Comparison of ENCODE assay signal across 20 cellular contexts in the genomic region with DNA sequence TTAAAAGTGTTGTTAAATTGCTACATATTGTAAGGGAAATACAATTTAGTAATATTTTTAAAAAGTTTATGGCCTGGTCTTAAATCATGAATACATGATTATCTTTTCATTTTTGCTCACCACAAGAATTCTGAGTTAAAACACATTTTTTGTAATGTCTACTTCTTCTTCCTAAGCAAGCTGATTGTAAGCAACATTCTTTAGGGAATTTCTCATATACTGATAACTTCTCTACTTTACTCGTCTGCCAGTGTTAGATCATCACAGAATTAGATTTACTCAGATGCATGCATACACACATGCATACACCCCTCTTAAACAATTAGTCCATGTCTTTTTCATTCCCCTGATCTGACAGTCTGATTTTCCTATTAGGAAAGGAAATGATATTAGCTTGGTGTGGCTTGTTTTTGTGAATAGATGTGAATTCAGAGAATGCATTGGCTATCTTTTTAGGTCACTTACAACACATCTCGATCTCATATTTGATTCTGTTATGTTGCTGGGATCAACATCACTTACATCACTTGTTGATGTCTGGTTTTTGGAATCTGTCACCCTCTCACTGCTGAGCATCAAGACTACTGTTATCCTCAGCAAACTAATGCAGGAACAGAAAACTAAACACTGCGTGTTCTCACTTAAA.
A peak's percentile ranks its signal among the peaks of the same experiment; 100 is the strongest.
DNase-seq lines count a peak whose midpoint lies in the region; ATAC-seq and TF ChIP-seq lines count a peak whose summit lies in the region.
"Had no signal": no experiment of that assay in that cellular context is flagged by ENCODE, and none has a peak within 500 bp of the region (broad histone marks: within the 10 kb centered on the region; RNA-seq: fewer than 3 reads in every experiment).

No MANE protein-coding gene starts in this region.

- H2AK5ac ChIP-seq in H9 (ENCODE audit: insufficient read length, low read length): no peak overlapping the region

- no peak overlapping the region for H3K23ac ChIP-seq in H9 (ENCODE audit: insufficient read length, low read depth, low read length)

- H3K9ac ChIP-seq in H9 (ENCODE audit: extremely low read depth, insufficient read length, low read length): no peak overlapping the region
- no peak overlapping the region for H3K9ac ChIP-seq in adipocyte (ENCODE audit: low read length)

- H3K4me3 Mint-ChIP-seq in H9: no peak overlapping the region
- H3K4me3 Mint-ChIP-seq: CD8-positive, alpha-beta memory T cell had no signal

- H3K4me1 Mint-ChIP-seq in H9: peaks cover 0 to 5% of the 10 kb centered on the region in 2 experiments; a peak in 2 of 4 replicates
- H3K4me1 Mint-ChIP-seq: CD8-positive, alpha-beta memory T cell had no signal

- H3K36me3 Mint-ChIP-seq in H9 (ENCODE audit: insufficient read depth in 1 of 3, low read depth in 3 of 3): peaks cover 5 to 10% (median 9%) of the 10 kb centered on the region in 3 experiments

- no peak overlapping the region for H4K5ac ChIP-seq in H9 (ENCODE audit: insufficient read length, low read depth, low read length)

- no peak overlapping the region for H3K4ac ChIP-seq in H9 (ENCODE audit: low read depth, low read length)

- H3K27ac ChIP-seq in H9 (ENCODE audit: insufficient read length, low read depth, low read length): no peak overlapping the region
- H3K27ac ChIP-seq: SJSA1 had no signal

- no peaks in the 10 kb centered on the region for H3K4me1 ChIP-seq in H9 (ENCODE audit: insufficient read depth, low read length)
- peaks cover 21% of the 10 kb centered on the region for H3K4me1 ChIP-seq in adipocyte (ENCODE audit: control insufficient read depth, insufficient read depth, low read length)

- no peak overlapping the region for H2AFZ ChIP-seq in H9 (ENCODE audit: low read length)

- no peaks in the 10 kb centered on the region for H3K79me2 ChIP-seq in H9 (ENCODE audit: insufficient read depth, low read length)

- no CpG with 5 or more reads among the region's 3 CpGs for WGBS in H9 (ENCODE audit: extremely low coverage, insufficient read length, low lambda C conversion rate)

- no peak overlapping the region for H3K4me2 ChIP-seq in H9 (ENCODE audit: insufficient read depth, insufficient read length, low read length)

- no peak overlapping the region for H2BK5ac ChIP-seq in H9 (ENCODE audit: insufficient read length, low read length)

- H3K36me3 ChIP-seq in adipocyte (ENCODE audit: control insufficient read depth, insufficient read depth, low read length, severe bottlenecking): peaks cover 7% of the 10 kb centered on the region
- H3K36me3 ChIP-seq: SJSA1 had no signal

- no peak overlapping the region for H3K18ac ChIP-seq in H9 (ENCODE audit: insufficient read length, low read depth, low read length)

- no peak overlapping the region for H2BK12ac ChIP-seq in H9 (ENCODE audit: insufficient read length, low read depth, low read length)

- no peak overlapping the region for H3T11ph ChIP-seq in H9 (ENCODE audit: low read length)

- H3K14ac ChIP-seq in H9 (ENCODE audit: insufficient read depth, low read length): no peak overlapping the region

- H3K27me3 ChIP-seq in H9 (ENCODE audit: insufficient read depth, low read length) (no peaks in the 10 kb centered on the region), adipocyte (replicated peaks; ENCODE audit: control insufficient read depth, insufficient read depth, low read length) (no peaks in the 10 kb centered on the region)
- H3K27me3 ChIP-seq: SJSA1 had no signal

- ATAC-seq in HG02884 (IDR thresholded peaks at IDR 0.05; ENCODE audit: unreplicated experiment) (no peak), GM18520 (IDR thresholded peaks at IDR 0.05; ENCODE audit: unreplicated experiment) (no peak)
- ATAC-seq: GM12878, HCT116 had no signal

- no peak overlapping the region for H4K91ac ChIP-seq in H9 (ENCODE audit: insufficient read length, low read depth, low read length)

- no peak overlapping the region for H3K56ac ChIP-seq in H9 (ENCODE audit: insufficient read length, low read depth, low read length)

- H3K27ac Mint-ChIP-seq in H9: no peak overlapping the region; a peak in 1 of 7 replicates

- H2BK120ac ChIP-seq in H9 (ENCODE audit: low read depth, low read length, poor library complexity, severe bottlenecking): no peak overlapping the region

- H4K8ac ChIP-seq in H9 (replicated peaks; ENCODE audit: insufficient read length, low read depth, low read length): no peak overlapping the region

- no peak overlapping the region for H2BK20ac ChIP-seq in H9 (ENCODE audit: low read depth, low read length, poor library complexity, severe bottlenecking)

- H3K9me3 ChIP-seq in H9 (ENCODE audit: control insufficient read depth, low read depth, low read length): no peaks in the 10 kb centered on the region
- H3K9me3 ChIP-seq in adipocyte (ENCODE audit: control insufficient read depth, low read length): peaks cover 5% of the 10 kb centered on the region
- H3K9me3 ChIP-seq: SJSA1 had no signal

- 0 out of 2 replicates have a peak overlapping the region, but pooled peaks have one; percentile 76 for H2BK15ac ChIP-seq in H9 (ENCODE audit: low read depth, low read length)

- TF ChIP-seq CTCF in H9 (conservative IDR thresholded peaks at IDR 0.05) (no peak), fibroblast of villous mesenchyme (IDR thresholded peaks at IDR 0.05; ENCODE audit: insufficient read depth, low read depth, low read length) (no peak)

- H3K27me3 Mint-ChIP-seq in H9 (ENCODE audit: low read depth): no peaks in the 10 kb centered on the region
- H3K27me3 Mint-ChIP-seq: CD8-positive, alpha-beta memory T cell had no signal

- DNase-seq in H9 (no peak), adipocyte (ENCODE audit: low read depth) (peak; percentile 21), fibroblast of villous mesenchyme (ENCODE audit: low read depth) (peak; percentile 56), mesenteric fat pad (ENCODE audit: low spot score) (no peak), DMS79 treated with DMSO at 0.1 percent for 48 hours (lab: John Stamatoyannopoulos, UW) (no peak)
- DNase-seq: C1 segment of cervical spinal cord; Calu3; CD8-positive, alpha-beta memory T cell; DMS153; GOT3; NCI-H1694 treated with DMSO at 0.1 percent for 48 hours; NCI-H2081 treated with DMSO at 0.1 percent for 48 hours; NCI-H2171 treated with DMSO at 0.1 percent for 48 hours; NCI-H446; SW 1271 had no signal

- H3K4me3 ChIP-seq in adipocyte (ENCODE audit: low read length) (no peak overlapping the region), fibroblast of villous mesenchyme (ENCODE audit: low read depth, low read length) (no peak overlapping the region)
- H3K4me3 ChIP-seq: GM12878, SJSA1 had no signal

- no peaks in the 10 kb centered on the region for H3K23me2 ChIP-seq in H9 (ENCODE audit: insufficient read length, low read depth, low read length, poor library complexity, severe bottlenecking)

- H4K20me1 ChIP-seq in H9 (ENCODE audit: control insufficient read depth, insufficient read depth, insufficient read length): no peaks in the 10 kb centered on the region

- no peaks in the 10 kb centered on the region for H3K9me3 Mint-ChIP-seq in H9
- H3K9me3 Mint-ChIP-seq: CD8-positive, alpha-beta memory T cell had no signal

- H3K79me1 ChIP-seq in H9 (ENCODE audit: insufficient read depth, low read depth, low read length, poor library complexity, severe bottlenecking): no peaks in the 10 kb centered on the region

Comparison
In these comparisons a context has a peak if more than half of its experiments do, and no peak if none do; other contexts are left out.
1. DNase-seq: peak in adipocyte (single experiment) and fibroblast of villous mesenchyme (single experiment); none in H9 (single experiment), mesenteric fat pad (single experiment) and DMS79 treated with DMSO at 0.1 percent for 48 hours (single experiment).